Comparison of ENCODE assay signal across 9 cellular contexts in genomic region chr19:6811906-6812305, GRCh38. TPM values are rescaled to one million over a fixed set of nuclear protein-coding genes. Genes with fewer than 3 reads are reported as not detected.
DNase-seq lines count a peak whose midpoint lies in the region; ATAC-seq and TF ChIP-seq lines count a peak whose summit lies in the region.
"Had no signal": no experiment of that assay in that cellular context is flagged by ENCODE, and none has a peak within 500 bp of the region (broad histone marks: within the 10 kb centered on the region; RNA-seq: fewer than 3 reads in every experiment).

No MANE protein-coding gene starts in this region.

- no peak for TF ChIP-seq EP300 in suprapubic skin (IDR thresholded peaks at IDR 0.05)

- H3K27ac ChIP-seq in trophoblast cell (ENCODE audit: low read depth, low read length) = no peak overlapping the region
- H3K27ac ChIP-seq in suprapubic skin = no peak overlapping the region

- no peak overlapping the region for H2BK5ac ChIP-seq in trophoblast cell (ENCODE audit: low read depth, low read length, poor library complexity)

- no peak overlapping the region for H3K4me3 ChIP-seq in trophoblast cell (ENCODE audit: low read depth, low read length)
- H3K4me3 ChIP-seq in suprapubic skin = no peak overlapping the region

- H3K36me3 ChIP-seq in trophoblast cell (ENCODE audit: control insufficient read depth in 1 of 2, insufficient read depth in 2 of 2, low read length in 2 of 2) (no peaks in the 10 kb centered on the region), suprapubic skin (no peaks in the 10 kb centered on the region)

- H4K12ac ChIP-seq in trophoblast cell (ENCODE audit: low read depth, low read length) = no peak overlapping the region

- ATAC-seq in Right ventricle myocardium superior (ENCODE audit: poor library complexity) = no peak

- H4K8ac ChIP-seq in trophoblast cell (ENCODE audit: low read depth, low read length) = no peak overlapping the region

- TF ChIP-seq POLR2A in suprapubic skin (IDR thresholded peaks at IDR 0.05) = no peak

- H3K79me2 ChIP-seq in trophoblast cell (ENCODE audit: control insufficient read depth, insufficient read depth, low read length, poor library complexity) = no peaks in the 10 kb centered on the region

- H3K9me3 ChIP-seq in trophoblast cell (ENCODE audit: insufficient read depth, low read depth, low read length) = peaks cover 6% of the 10 kb centered on the region
- no peaks in the 10 kb centered on the region for H3K9me3 ChIP-seq in suprapubic skin

- H3K27me3 ChIP-seq in trophoblast cell (ENCODE audit: insufficient read depth, low read length) (no peaks in the 10 kb centered on the region), suprapubic skin (no peaks in the 10 kb centered on the region)

- no CpG with 5 or more reads among the region's 2 CpGs for WGBS in trophoblast cell (ENCODE audit: extremely low coverage, insufficient coverage, insufficient read length)
- WGBS in suprapubic skin = 44% methylated on average over 2 of the region's 2 CpGs

- intact Hi-C loops in Right ventricle myocardium superior (cut with DNase I) = no loop called here

- no peak overlapping the region for H2BK12ac ChIP-seq in trophoblast cell (ENCODE audit: low read length)

- no peak overlapping the region for H2AFZ ChIP-seq in trophoblast cell (ENCODE audit: insufficient read depth, low read length, poor library complexity)

- no peak overlapping the region for H3K14ac ChIP-seq in trophoblast cell (ENCODE audit: low read length)

- no peak overlapping the region for H3K23ac ChIP-seq in trophoblast cell (ENCODE audit: low read length)

- no peak overlapping the region for H4K91ac ChIP-seq in trophoblast cell (ENCODE audit: low read depth, low read length)

- no peak overlapping the region for H2AK5ac ChIP-seq in trophoblast cell (ENCODE audit: low read length)

- TF ChIP-seq CTCF in suprapubic skin (IDR thresholded peaks at IDR 0.05) = no peak

- H3K4me1 ChIP-seq in trophoblast cell (ENCODE audit: control insufficient read depth in 1 of 2, insufficient read depth in 2 of 2, low read length in 2 of 2) (no peaks in the 10 kb centered on the region), suprapubic skin (no peaks in the 10 kb centered on the region)

- no peaks in the 10 kb centered on the region for H3K79me1 ChIP-seq in trophoblast cell (ENCODE audit: low read length)

- no peak overlapping the region for H3K4me2 ChIP-seq in trophoblast cell (ENCODE audit: low read length)

- no peak overlapping the region for H3K18ac ChIP-seq in trophoblast cell (ENCODE audit: low read length)

- no peak overlapping the region for H3K4ac ChIP-seq in trophoblast cell (ENCODE audit: low read depth, low read length)

- DNase-seq in NCI-H1417 (lab: John Stamatoyannopoulos, UW) = peak; percentile 0 to 50 (median 10)
- no peak for DNase-seq in NCI-H1417 treated with DMSO at 0.1 percent for 48 hours (lab: John Stamatoyannopoulos, UW)
- peak; percentile 3 for DNase-seq in NCI-H524 treated with DMSO at 0.1 percent for 48 hours (lab: John Stamatoyannopoulos, UW)
- peak; percentile 56 to 79 for DNase-seq in dermis microvascular lymphatic vessel endothelial cell (ENCODE audit: low read depth in 2 of 2)
- DNase-seq in trophoblast cell = peak; percentile 18 to 69
- no peak for DNase-seq in Right ventricle myocardium superior
- DNase-seq in GOT3 (lab: John Stamatoyannopoulos, UW) = no peak
- DNase-seq in suprapubic skin (ENCODE audit: low spot score in 2 of 2) = no peak

- no peak overlapping the region for H2BK120ac ChIP-seq in trophoblast cell (ENCODE audit: insufficient read depth, low read length, poor library complexity)

- H3K9ac ChIP-seq in trophoblast cell (ENCODE audit: low read length) = no peak overlapping the region

RNA-seq across cellular contexts. Expression of gene VAV1, which starts 39.4 kb away (rescaled TPM):
- under 0.01 and 0.13 TPM in 2 replicates for total RNA-seq in dermis microvascular lymphatic vessel endothelial cell
- polyA plus RNA-seq in trophoblast cell (2013) = 0.12 and 0.24 TPM in 2 replicates
- 2.8 TPM for total RNA-seq in Right ventricle myocardium superior
- total RNA-seq in suprapubic skin = 1 to 10 TPM; 1.1 to 3.1 (median 1.2) TPM
- polyA plus RNA-seq: AG04450 had no signal

RNA-seq across cellular contexts. Expression of gene SH2D3A, which starts 44.7 kb away (rescaled TPM):
- 3.2 and 3.8 TPM in 2 replicates for total RNA-seq in dermis microvascular lymphatic vessel endothelial cell
- 25.0 and 26.7 TPM in 2 replicates for polyA plus RNA-seq in trophoblast cell (2013)
- not detected for total RNA-seq in Right ventricle myocardium superior
- 10 to 100 TPM; 52.4 to 77.2 (median 66.8) TPM for total RNA-seq in suprapubic skin
- polyA plus RNA-seq: AG04450 had no signal

Comparison
In these comparisons a context has a peak if more than half of its experiments do, and no peak if none do; other contexts are left out.
1. DNase-seq: peak in NCI-H1417 (3 of 3), NCI-H524 treated with DMSO at 0.1 percent for 48 hours (single experiment), dermis microvascular lymphatic vessel endothelial cell (2 of 2) and trophoblast cell (2 of 2); none in NCI-H1417 treated with DMSO at 0.1 percent for 48 hours (single experiment), Right ventricle myocardium superior (single experiment), GOT3 (single experiment) and suprapubic skin (0 of 2).
2. RNA of gene SH2D3A, which starts 44.7 kb away (total RNA-seq): 52.4 to 77.2 TPM in suprapubic skin; 3.2 to 3.8 TPM in dermis microvascular lymphatic vessel endothelial cell and not detected in Right ventricle myocardium superior (single experiment); every median in the first group is over 10 times any median in the second.